ENCODE assay signal across 8 cellular contexts in the genomic region with DNA sequence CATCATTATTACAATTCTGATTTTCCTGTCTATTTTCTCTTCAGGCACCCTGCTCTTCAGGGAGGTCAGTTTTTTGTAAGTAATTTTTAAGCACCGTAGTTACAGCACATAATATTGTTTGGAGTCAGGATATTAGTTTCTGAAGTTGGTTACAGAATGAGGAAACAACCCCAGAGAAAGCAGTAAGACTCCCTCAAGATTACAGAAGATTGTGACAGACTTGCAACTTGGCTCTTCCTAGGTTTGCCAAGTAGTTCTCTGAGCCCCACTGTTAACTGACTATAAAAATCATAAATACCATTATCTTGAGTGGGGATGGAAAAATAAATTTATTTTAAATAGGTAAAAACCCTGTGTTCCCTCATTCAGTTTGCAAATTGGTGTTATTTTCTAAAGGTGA. TPM values are rescaled to one million over a fixed set of nuclear protein-coding genes. Genes with fewer than 3 reads are reported as not detected.
DNase-seq lines count a peak whose midpoint lies in the region; ATAC-seq and TF ChIP-seq lines count a peak whose summit lies in the region.

No MANE protein-coding gene starts in this region.

- no peaks in the 10 kb centered on the region for H3F3A ChIP-seq in SK-N-SH (replicated peaks; ENCODE audit: insufficient read depth)

- DNase-seq in SK-N-SH: no peak
- no peak for DNase-seq in right cardiac atrium
- DNase-seq in stimulated activated naive B cell treated with anti-CD40 and anti-IgM and Interleukin-4, amounts not matched to agents 10 μg/mL and 1 μg/mL and 100 μg/mL, for 72 hours: no peak
- DNase-seq in RWPE1 (ENCODE audit: low spot score): no peak
- no peak for DNase-seq in NCI-H2029 (lab: John Stamatoyannopoulos, UW)
- no peak for DNase-seq in adrenal gland

- H3K27ac ChIP-seq in SK-N-SH (ENCODE audit: low read depth in 2 of 2, low read length in 1 of 2): no peak overlapping the region
- H3K27ac ChIP-seq in VCaP: peak overlapping the region; percentile 85; the same call in 1 of the 2 replicates
- H3K27ac ChIP-seq in right cardiac atrium (ENCODE audit: low read length): no peak overlapping the region
- no peak overlapping the region for H3K27ac ChIP-seq in RWPE1
- H3K27ac ChIP-seq in adrenal gland: peak overlapping the region in 1 of 5 donors; percentile 68

- no peak for TF ChIP-seq EP300 in SK-N-SH (IDR thresholded peaks at IDR 0.05; ENCODE audit: borderline replicate concordance in 1 of 2, low read depth in 1 of 2, low read length in 1 of 2)

- H2AFZ ChIP-seq in SK-N-SH (ENCODE audit: low read depth): no peak overlapping the region

- H3K4me3 ChIP-seq in SK-N-SH (ENCODE audit: low read depth in 2 of 2, low read length in 1 of 2) (peak overlapping the region; percentile 97 to 99), right cardiac atrium (ENCODE audit: low read length) (peak overlapping the region; percentile 81), adrenal gland (peak overlapping the region in 2 of 4 donors; percentile 72 to 86)

- peaks cover 0 to 2% of the 10 kb centered on the region in 2 donors for H3K9me3 Mint-ChIP-seq in stimulated activated naive B cell treated with anti-CD40 and anti-IgM and Interleukin-4, amounts not matched to agents 10 μg/mL and 1 μg/mL and 100 μg/mL, for 72 hours

- no peak for TF ChIP-seq RAD21 in SK-N-SH (IDR thresholded peaks at IDR 0.05; ENCODE audit: low read length)

- ATAC-seq in SK-N-SH treated with all-trans-retinoic acid at 6 μM for 48 hours (no peak), right cardiac atrium (no peak)
- no peak for ATAC-seq in stimulated activated naive B cell treated with anti-CD40 and anti-IgM and Interleukin-4, amounts not matched to agents 10 μg/mL and 1 μg/mL and 100 μg/mL, for 72 hours (replicated peaks)

- H3K36me3 Mint-ChIP-seq in stimulated activated naive B cell treated with anti-CD40 and anti-IgM and Interleukin-4, amounts not matched to agents 10 μg/mL and 1 μg/mL and 100 μg/mL, for 72 hours: peaks cover 13 to 34% of the 10 kb centered on the region in 2 donors

- WGBS in SK-N-SH (ENCODE audit: low lambda C conversion rate): 29% methylated on average over 1 of the region's 1 CpG
- WGBS in right cardiac atrium: 31% methylated on average over 1 of the region's 1 CpG
- 15 to 33% (median 22%) methylated on average over 1 of the region's 1 CpG for WGBS in adrenal gland, 4 donors

- H3K4me1 Mint-ChIP-seq in stimulated activated naive B cell treated with anti-CD40 and anti-IgM and Interleukin-4, amounts not matched to agents 10 μg/mL and 1 μg/mL and 100 μg/mL, for 72 hours: peaks cover 30 to 55% of the 10 kb centered on the region in 2 donors

- H3K4me1 ChIP-seq in SK-N-SH (ENCODE audit: control insufficient read depth in 1 of 2, insufficient read depth in 2 of 2, low read depth in 1 of 2, low read length in 1 of 2) (peaks cover 7 to 17% of the 10 kb centered on the region in 2 experiments), right cardiac atrium (ENCODE audit: control insufficient read depth, insufficient read depth, low read length) (peaks cover 7% of the 10 kb centered on the region), adrenal gland (replicated peaks in 1 of 2) (peaks cover 23 to 49% of the 10 kb centered on the region in 2 donors)

- no peaks in the 10 kb centered on the region for H3K9me2 ChIP-seq in SK-N-SH

- TF ChIP-seq CTCF in SK-N-SH (IDR thresholded peaks at IDR 0.05): no peak
- TF ChIP-seq CTCF in VCaP (conservative IDR thresholded peaks at IDR 0.05): no peak
- TF ChIP-seq CTCF in RWPE1 (conservative IDR thresholded peaks at IDR 0.05; ENCODE audit: low read depth): no peak
- no peak for TF ChIP-seq CTCF in adrenal gland (IDR thresholded peaks at IDR 0.05)

- peak overlapping the region; percentile 78 for H3K4me2 ChIP-seq in SK-N-SH

- H3K9me3 ChIP-seq in SK-N-SH (no peaks in the 10 kb centered on the region), right cardiac atrium (ENCODE audit: control insufficient read depth, low read length) (no peaks in the 10 kb centered on the region), adrenal gland (replicated peaks in 1 of 3) (no peaks in the 10 kb centered on the region)

- no peak for TF ChIP-seq POLR2A in adrenal gland (IDR thresholded peaks at IDR 0.05)

- POLR2A ChIA-PET in SK-N-SH (lab: Yijun Ruan, JAX): no interaction called here
- POLR2A ChIA-PET in RWPE1 (lab: Yijun Ruan, JAX; ENCODE audit: low non-redundant PET): no interaction called here

- peak overlapping the region; percentile 85 to 98 for H3K4me3 Mint-ChIP-seq in stimulated activated naive B cell treated with anti-CD40 and anti-IgM and Interleukin-4, amounts not matched to agents 10 μg/mL and 1 μg/mL and 100 μg/mL, for 72 hours

- intact Hi-C loops in right cardiac atrium (cut with DNase I): loop anchor here in 1 of 4 donors (10.0 kb wide), 1 partner anchor 171 kb away; the partner anchor contains the start of gene KANSL1L
- intact Hi-C loops in adrenal gland (cut with DNase I): no loop called here

- H3K27ac Mint-ChIP-seq in stimulated activated naive B cell treated with anti-CD40 and anti-IgM and Interleukin-4, amounts not matched to agents 10 μg/mL and 1 μg/mL and 100 μg/mL, for 72 hours: no peak overlapping the region

- peaks cover 60% of the 10 kb centered on the region for H3K79me2 ChIP-seq in SK-N-SH (ENCODE audit: insufficient read depth)

- H3K27me3 ChIP-seq in SK-N-SH (ENCODE audit: insufficient read depth) (no peaks in the 10 kb centered on the region), right cardiac atrium (ENCODE audit: control insufficient read depth, insufficient read depth) (no peaks in the 10 kb centered on the region), adrenal gland (no peaks in the 10 kb centered on the region)

- CTCF ChIA-PET in SK-N-SH (lab: Yijun Ruan, JAX) (interaction anchor here (1.1 kb wide), 1 partner anchor 196 kb away, joined by 4 read pairs; no protein-coding TSS in a partner anchor), RWPE1 (lab: Yijun Ruan, JAX) (interaction anchor here (0.7 kb wide), 1 partner anchor 9 kb away, joined by 4 read pairs; no protein-coding TSS in a partner anchor)

- H3K9ac ChIP-seq in SK-N-SH: peak overlapping the region; percentile 81

- H3K27me3 Mint-ChIP-seq in stimulated activated naive B cell treated with anti-CD40 and anti-IgM and Interleukin-4, amounts not matched to agents 10 μg/mL and 1 μg/mL and 100 μg/mL, for 72 hours: no peaks in the 10 kb centered on the region

- H3K36me3 ChIP-seq in SK-N-SH (replicated peaks in 1 of 2; ENCODE audit: control insufficient read depth in 1 of 2, insufficient read depth in 2 of 2, low read length in 1 of 2) (peaks cover 9 to 33% of the 10 kb centered on the region in 2 experiments), adrenal gland (replicated peaks in 1 of 2) (no peaks in the 10 kb centered on the region)

- H4K20me1 ChIP-seq in SK-N-SH (ENCODE audit: insufficient read depth): peaks cover 35% of the 10 kb centered on the region

TF ChIP-seq in SK-N-SH, 30 proteins besides CTCF, POLR2A, EP300 and RAD21 (continues in another document):
- no peak for TF ChIP-seq RCOR1 (IDR thresholded peaks at IDR 0.05; ENCODE audit: low read length)

TF ChIP-seq in SK-N-SH treated with all-trans-retinoic acid at 6 μM for 48 hours, 23 proteins besides CTCF, POLR2A, EP300 and RAD21:
- TF ChIP-seq TCF4 (CRISPR knock-in tag; IDR thresholded peaks at IDR 0.05; ENCODE audit: borderline replicate concordance) (no peak), ZNF8 (CRISPR knock-in tag; IDR thresholded peaks at IDR 0.05) (no peak), ZNF70 (CRISPR knock-in tag; IDR thresholded peaks at IDR 0.05) (no peak)
- TF ChIP-seq, protein P1, sequence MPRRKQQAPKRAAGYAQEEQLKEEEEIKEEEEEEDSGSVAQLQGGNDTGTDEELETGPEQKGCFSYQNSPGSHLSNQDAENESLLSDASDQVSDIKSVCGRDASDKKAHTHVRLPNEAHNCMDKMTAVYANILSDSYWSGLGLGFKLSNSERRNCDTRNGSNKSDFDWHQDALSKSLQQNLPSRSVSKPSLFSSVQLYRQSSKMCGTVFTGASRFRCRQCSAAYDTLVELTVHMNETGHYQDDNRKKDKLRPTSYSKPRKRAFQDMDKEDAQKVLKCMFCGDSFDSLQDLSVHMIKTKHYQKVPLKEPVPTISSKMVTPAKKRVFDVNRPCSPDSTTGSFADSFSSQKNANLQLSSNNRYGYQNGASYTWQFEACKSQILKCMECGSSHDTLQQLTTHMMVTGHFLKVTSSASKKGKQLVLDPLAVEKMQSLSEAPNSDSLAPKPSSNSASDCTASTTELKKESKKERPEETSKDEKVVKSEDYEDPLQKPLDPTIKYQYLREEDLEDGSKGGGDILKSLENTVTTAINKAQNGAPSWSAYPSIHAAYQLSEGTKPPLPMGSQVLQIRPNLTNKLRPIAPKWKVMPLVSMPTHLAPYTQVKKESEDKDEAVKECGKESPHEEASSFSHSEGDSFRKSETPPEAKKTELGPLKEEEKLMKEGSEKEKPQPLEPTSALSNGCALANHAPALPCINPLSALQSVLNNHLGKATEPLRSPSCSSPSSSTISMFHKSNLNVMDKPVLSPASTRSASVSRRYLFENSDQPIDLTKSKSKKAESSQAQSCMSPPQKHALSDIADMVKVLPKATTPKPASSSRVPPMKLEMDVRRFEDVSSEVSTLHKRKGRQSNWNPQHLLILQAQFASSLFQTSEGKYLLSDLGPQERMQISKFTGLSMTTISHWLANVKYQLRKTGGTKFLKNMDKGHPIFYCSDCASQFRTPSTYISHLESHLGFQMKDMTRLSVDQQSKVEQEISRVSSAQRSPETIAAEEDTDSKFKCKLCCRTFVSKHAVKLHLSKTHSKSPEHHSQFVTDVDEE (CRISPR knock-in tag; IDR thresholded peaks at IDR 0.05): no peak
- TF ChIP-seq, protein P2, sequence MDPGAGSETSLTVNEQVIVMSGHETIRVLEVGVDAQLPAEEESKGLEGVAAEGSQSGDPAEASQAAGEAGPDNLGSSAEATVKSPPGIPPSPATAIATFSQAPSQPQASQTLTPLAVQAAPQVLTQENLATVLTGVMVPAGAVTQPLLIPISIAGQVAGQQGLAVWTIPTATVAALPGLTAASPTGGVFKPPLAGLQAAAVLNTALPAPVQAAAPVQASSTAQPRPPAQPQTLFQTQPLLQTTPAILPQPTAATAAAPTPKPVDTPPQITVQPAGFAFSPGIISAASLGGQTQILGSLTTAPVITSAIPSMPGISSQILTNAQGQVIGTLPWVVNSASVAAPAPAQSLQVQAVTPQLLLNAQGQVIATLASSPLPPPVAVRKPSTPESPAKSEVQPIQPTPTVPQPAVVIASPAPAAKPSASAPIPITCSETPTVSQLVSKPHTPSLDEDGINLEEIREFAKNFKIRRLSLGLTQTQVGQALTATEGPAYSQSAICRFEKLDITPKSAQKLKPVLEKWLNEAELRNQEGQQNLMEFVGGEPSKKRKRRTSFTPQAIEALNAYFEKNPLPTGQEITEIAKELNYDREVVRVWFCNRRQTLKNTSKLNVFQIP (CRISPR knock-in tag; IDR thresholded peaks at IDR 0.05; ENCODE audit: borderline replicate concordance, low read depth): no peak

RNA-seq across cellular contexts. Expression of gene RPE, which starts 1.0 kb away (rescaled TPM):
- 62.9 and 86.6 TPM in 2 replicates for polyA plus RNA-seq in SK-N-SH (2012; rRNA removed)
- polyA plus RNA-seq in SK-N-SH (2012; cell fraction: cytosol; rRNA removed): 56.7 and 69.7 TPM in 2 replicates
- polyA plus RNA-seq in SK-N-SH (2012; cell fraction: nucleus; rRNA removed): 48.2 and 62.1 TPM in 2 replicates
- 10 to 100 TPM; 17.5 to 25.8 (median 23.2) TPM for total RNA-seq in right cardiac atrium
- 11.0 TPM for polyA plus RNA-seq in right cardiac atrium
- total RNA-seq in adrenal gland: 100 to 1,000 TPM in 1 of 8 donors, 10 to 100 TPM in 7; 52.0 to 221 (median 67.1) TPM
- 10 to 100 TPM; 12.6 to 77.9 (median 16.3) TPM for polyA plus RNA-seq in adrenal gland
